Comparison of ENCODE assay signal across 8 cellular contexts in genomic region chr17:57946798-57947358, GRCh38. TPM values are rescaled to one million over a fixed set of nuclear protein-coding genes. Genes with fewer than 3 reads are reported as not detected.
A peak's percentile ranks its signal among the peaks of the same experiment; 100 is the strongest.
DNase-seq lines count a peak whose midpoint lies in the region; ATAC-seq and TF ChIP-seq lines count a peak whose summit lies in the region.

No MANE protein-coding gene starts in this region.

- H3K4me3 Mint-ChIP-seq in activated T-helper 17 cell treated with anti-CD3 and anti-CD28 coated beads, Interleukin-2, amount 50 U/mL, for 72 hours: peak overlapping the region; percentile 44
- H3K4me3 Mint-ChIP-seq in progenitor cell of endocrine pancreas (ENCODE audit: low read depth): no peak overlapping the region

- no peak for TF ChIP-seq CTCF in progenitor cell of endocrine pancreas (IDR thresholded peaks at IDR 0.05; ENCODE audit: unreplicated experiment)

- peaks cover 3% of the 10 kb centered on the region for H3K27me3 Mint-ChIP-seq in activated T-helper 17 cell treated with anti-CD3 and anti-CD28 coated beads, Interleukin-2, amount 50 U/mL, for 72 hours
- H3K27me3 Mint-ChIP-seq in progenitor cell of endocrine pancreas: no peaks in the 10 kb centered on the region

- no peaks in the 10 kb centered on the region for H3K9me3 Mint-ChIP-seq in activated T-helper 17 cell treated with anti-CD3 and anti-CD28 coated beads, Interleukin-2, amount 50 U/mL, for 72 hours
- no peaks in the 10 kb centered on the region for H3K9me3 Mint-ChIP-seq in progenitor cell of endocrine pancreas (ENCODE audit: low read depth)

- ATAC-seq in GM18870 (IDR thresholded peaks at IDR 0.05; ENCODE audit: unreplicated experiment): peak; percentile 77
- ATAC-seq in HG03045 (IDR thresholded peaks at IDR 0.05; ENCODE audit: unreplicated experiment): peak; percentile 81
- ATAC-seq in activated T-helper 17 cell treated with anti-CD3 and anti-CD28 coated beads, Interleukin-2, amount 50 U/mL, for 72 hours (replicated peaks): peak; percentile 70

- H3K4me1 Mint-ChIP-seq in activated T-helper 17 cell treated with anti-CD3 and anti-CD28 coated beads, Interleukin-2, amount 50 U/mL, for 72 hours: peaks cover 26% of the 10 kb centered on the region
- H3K4me1 Mint-ChIP-seq in progenitor cell of endocrine pancreas (ENCODE audit: low read depth): peaks cover 21% of the 10 kb centered on the region

- DNase-seq in C1 segment of cervical spinal cord (lab: John Stamatoyannopoulos, UW) (peak in 8 of 14 donors; percentile 30 to 74 (median 56)), NCI-H226 (peak; percentile 58), glomerular visceral epithelial cell (ENCODE audit: extremely low spot score) (peak; percentile 92), progenitor cell of endocrine pancreas (ENCODE audit: low spot score, unreplicated experiment) (no peak), NCI-H345 (lab: John Stamatoyannopoulos, UW) (no peak)

- H3K36me3 Mint-ChIP-seq in activated T-helper 17 cell treated with anti-CD3 and anti-CD28 coated beads, Interleukin-2, amount 50 U/mL, for 72 hours (ENCODE audit: low read depth): no peaks in the 10 kb centered on the region
- no peaks in the 10 kb centered on the region for H3K36me3 Mint-ChIP-seq in progenitor cell of endocrine pancreas (ENCODE audit: insufficient read depth)

- H3K27ac Mint-ChIP-seq in activated T-helper 17 cell treated with anti-CD3 and anti-CD28 coated beads, Interleukin-2, amount 50 U/mL, for 72 hours: no peak overlapping the region
- peak overlapping the region; percentile 5 for H3K27ac Mint-ChIP-seq in progenitor cell of endocrine pancreas

RNA-seq across cellular contexts. Expression of gene CUEDC1, which starts 8.3 kb away (rescaled TPM):
- total RNA-seq in activated T-helper 17 cell treated with anti-CD3 and anti-CD28 coated beads, Interleukin-2, amount 50 U/mL, for 72 hours: under 1 TPM; 0.15 to 0.56 TPM
- 29.2 and 30.8 TPM in 2 replicates for total RNA-seq in progenitor cell of endocrine pancreas

RNA-seq across cellular contexts. Expression of gene VEZF1, which starts 41.2 kb away (rescaled TPM):
- total RNA-seq in activated T-helper 17 cell treated with anti-CD3 and anti-CD28 coated beads, Interleukin-2, amount 50 U/mL, for 72 hours: 10 to 100 TPM; 21.4 to 29.6 TPM
- 103 and 110 TPM in 2 replicates for total RNA-seq in progenitor cell of endocrine pancreas

Comparison
In these comparisons a context has a peak if more than half of its experiments do, and no peak if none do; other contexts are left out.
1. DNase-seq: peak in C1 segment of cervical spinal cord (8 of 14), NCI-H226 (single experiment) and glomerular visceral epithelial cell (single experiment); none in progenitor cell of endocrine pancreas (single experiment) and NCI-H345 (single experiment).
2. RNA of gene CUEDC1, which starts 8.3 kb away (total RNA-seq): 29.2 to 30.8 TPM in progenitor cell of endocrine pancreas; 0.15 to 0.56 TPM in activated T-helper 17 cell treated with anti-CD3 and anti-CD28 coated beads, Interleukin-2, amount 50 U/mL, for 72 hours; every median in the first group is over 10 times any median in the second.
3. Peak in every context shown above with its lines, with median percentiles within 50 percentile points of each other: ATAC-seq.